Comparison of ENCODE assay signal across 1 cellular context in the genomic region with DNA sequence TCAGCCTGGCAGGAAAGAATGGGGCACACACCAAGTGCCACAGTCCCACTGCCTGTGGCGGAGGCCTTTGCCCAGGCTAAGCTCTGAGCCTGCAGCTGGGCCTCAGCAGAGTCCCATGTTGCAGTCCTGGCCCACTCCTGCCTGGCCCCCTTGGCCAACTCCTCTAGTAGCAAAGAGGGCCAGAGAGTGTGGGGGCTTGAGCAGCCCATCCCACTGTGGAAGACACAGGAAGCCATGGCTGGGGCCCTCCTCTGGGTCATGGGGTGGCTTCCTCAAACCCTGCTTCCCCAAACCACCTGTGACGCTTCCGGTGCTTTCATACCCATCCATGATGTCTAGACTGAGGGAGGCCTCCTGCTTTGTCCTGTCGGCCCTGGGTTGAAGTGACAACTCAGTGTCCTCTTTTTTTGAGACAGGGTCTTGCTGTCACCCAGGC.
TF ChIP-seq lines count a peak whose summit lies in the region.

No MANE protein-coding gene starts in this region.

TF ChIP-seq in HEK293, 187 proteins besides CTCF, POLR2A, EP300 and RAD21 (continued from another document):
- TF ChIP-seq ZNF114 (tag by site-specific recombination; IDR thresholded peaks at IDR 0.05) (no peak), HOXD13 (CRISPR knock-in tag; IDR thresholded peaks at IDR 0.05; ENCODE audit: borderline replicate concordance) (0 out of 2 replicates have a peak, but pooled peaks have one; percentile 26), IKZF3 (tag by site-specific recombination; IDR thresholded peaks at IDR 0.05) (peak; percentile 40; the same call in 1 of the 2 replicates), SCRT1 (tag by site-specific recombination; IDR thresholded peaks at IDR 0.05; ENCODE audit: borderline replicate concordance) (0 out of 2 replicates have a peak, but pooled peaks have one; percentile 8)
TF ChIP-seq in HEK293: peak in this region for 6.
